Comparison of ENCODE assay signal across 11 cellular contexts in genomic region chrX:42615161-42615563, GRCh38.
DNase-seq lines count a peak whose midpoint lies in the region; ATAC-seq and TF ChIP-seq lines count a peak whose summit lies in the region.
"Had no signal": no experiment of that assay in that cellular context is flagged by ENCODE, and none has a peak within 500 bp of the region (broad histone marks: within the 10 kb centered on the region; RNA-seq: fewer than 3 reads in every experiment).

No MANE protein-coding gene starts in this region.

- H3F3A ChIP-seq in MM.1S (ENCODE audit: insufficient read depth, low read length) = no peaks in the 10 kb centered on the region

- no peak overlapping the region for H2AFZ ChIP-seq in MM.1S (ENCODE audit: low read length)

- H3K4me2 ChIP-seq in MM.1S (ENCODE audit: low read depth, low read length) = no peak overlapping the region

- H3K9me3 Mint-ChIP-seq in stimulated activated naive CD8-positive, alpha-beta T cell treated with anti-CD3 and anti-CD28 coated beads, Interleukin-15, amount 100 ng/mL, for 72 hours = peaks cover 0 to 4% of the 10 kb centered on the region in 2 donors
- H3K9me3 Mint-ChIP-seq: T-helper 1 cell treated with Interleukin-12 subunit alpha and Interleukin-12 subunit beta and Interleukin-4 antibody, amounts not matched to agents 30 μg/mL and 1 μg/mL, for 36 hours had no signal

- peaks cover 10% of the 10 kb centered on the region; the same call in 1 of the 2 replicates for H3K4me1 ChIP-seq in MM.1S (ENCODE audit: low read length)
- no peaks in the 10 kb centered on the region for H3K4me1 ChIP-seq in colonic mucosa

- intact Hi-C loops in colonic mucosa (cut with DNase I) = no loop called here

- H3K4me3 ChIP-seq in MM.1S (ENCODE audit: low read length) (no peak overlapping the region), colonic mucosa (no peak overlapping the region)

- no peaks in the 10 kb centered on the region for H3K27me3 Mint-ChIP-seq in stimulated activated naive CD8-positive, alpha-beta T cell treated with anti-CD3 and anti-CD28 coated beads, Interleukin-15, amount 100 ng/mL, for 72 hours

- H4K20me1 ChIP-seq in MM.1S (ENCODE audit: insufficient read depth, low read length) = no peaks in the 10 kb centered on the region

- H3K9me3 ChIP-seq in MM.1S (replicated peaks; ENCODE audit: insufficient read depth, low read length) (no peaks in the 10 kb centered on the region), colonic mucosa (no peaks in the 10 kb centered on the region)

- H3K4me3 Mint-ChIP-seq in stimulated activated naive CD8-positive, alpha-beta T cell treated with anti-CD3 and anti-CD28 coated beads, Interleukin-15, amount 100 ng/mL, for 72 hours = no peak overlapping the region
- H3K4me3 Mint-ChIP-seq: T-helper 1 cell treated with Interleukin-12 subunit alpha and Interleukin-12 subunit beta and Interleukin-4 antibody, amounts not matched to agents 30 μg/mL and 1 μg/mL, for 36 hours had no signal

- H3K36me3 ChIP-seq in MM.1S (replicated peaks; ENCODE audit: insufficient read depth, low read length) (no peaks in the 10 kb centered on the region), colonic mucosa (no peaks in the 10 kb centered on the region)

- no peaks in the 10 kb centered on the region for H3K27me3 ChIP-seq in MM.1S (replicated peaks; ENCODE audit: insufficient read depth, low read length)
- no peaks in the 10 kb centered on the region for H3K27me3 ChIP-seq in colonic mucosa

- no peaks in the 10 kb centered on the region for H3K9me2 ChIP-seq in MM.1S (replicated peaks; ENCODE audit: insufficient read depth, low read length)

- DNase-seq in stimulated activated naive CD8-positive, alpha-beta T cell treated with anti-CD3 and anti-CD28 coated beads, Interleukin-15, Interleukin-2, amounts not matched to agents 100 U/mL and 50 U/mL, for 24 hours = peak; percentile 9
- DNase-seq in stimulated activated naive CD8-positive, alpha-beta T cell treated with anti-CD3 and anti-CD28 coated beads, Interleukin-15, amount 100 ng/mL, for 72 hours = no peak
- no peak for DNase-seq in MM.1S
- peak; percentile 73 for DNase-seq in colonic mucosa
- DNase-seq: NCI-H187 had no signal

- H3K27ac ChIP-seq in MM.1S (ENCODE audit: low read length) (no peak overlapping the region), colonic mucosa (no peak overlapping the region)

- peak; percentile 30 for TF ChIP-seq CTCF in MM.1S (IDR thresholded peaks at IDR 0.05; ENCODE audit: low read length)
- no peak for TF ChIP-seq CTCF in colonic mucosa (IDR thresholded peaks at IDR 0.05)

- H3K4me1 Mint-ChIP-seq in stimulated activated naive CD8-positive, alpha-beta T cell treated with anti-CD3 and anti-CD28 coated beads, Interleukin-15, amount 100 ng/mL, for 72 hours = peaks cover 16% of the 10 kb centered on the region

- no peak overlapping the region for H3K27ac Mint-ChIP-seq in stimulated activated naive CD8-positive, alpha-beta T cell treated with anti-CD3 and anti-CD28 coated beads, Interleukin-15, amount 100 ng/mL, for 72 hours
- H3K27ac Mint-ChIP-seq: activated naive CD4-positive, alpha-beta T cell treated with anti-CD3 and anti-CD28 coated beads, Interleukin-2, amount 50 U/mL, for 72 hours; T-helper 1 cell treated with Interleukin-12 subunit alpha and Interleukin-12 subunit beta and Interleukin-4 antibody, amounts not matched to agents 30 μg/mL and 1 μg/mL, for 36 hours had no signal

- no peaks in the 10 kb centered on the region for H3K79me2 ChIP-seq in MM.1S (ENCODE audit: low read length)

- ATAC-seq in stimulated activated naive CD8-positive, alpha-beta T cell treated with anti-CD3 and anti-CD28 coated beads, Interleukin-15, Interleukin-2, amounts not matched to agents 100 U/mL and 50 U/mL, for 24 hours = no peak
- ATAC-seq in stimulated activated naive CD8-positive, alpha-beta T cell treated with anti-CD3 and anti-CD28 coated beads, Interleukin-15, amount 100 ng/mL, for 72 hours = no peak
- ATAC-seq in GM19324 (IDR thresholded peaks at IDR 0.05; ENCODE audit: low FRiP score, unreplicated experiment) = no peak
- ATAC-seq in GM19455 (IDR thresholded peaks at IDR 0.05; ENCODE audit: unreplicated experiment) = no peak
- ATAC-seq in HG03442 (IDR thresholded peaks at IDR 0.05; ENCODE audit: unreplicated experiment) = no peak
- ATAC-seq in GM18870 (IDR thresholded peaks at IDR 0.05; ENCODE audit: unreplicated experiment) = no peak
- ATAC-seq: activated naive CD4-positive, alpha-beta T cell treated with anti-CD3 and anti-CD28 coated beads, Interleukin-2, amount 50 U/mL, for 72 hours had no signal

- H3K9ac ChIP-seq in MM.1S (ENCODE audit: low read length) = no peak overlapping the region
- no peak overlapping the region for H3K9ac ChIP-seq in colonic mucosa (ENCODE audit: low read depth in 2 of 2, low read length in 2 of 2)

Comparison
In these comparisons a context has a peak if more than half of its experiments do, and no peak if none do; other contexts are left out.
1. DNase-seq: peak in stimulated activated naive CD8-positive, alpha-beta T cell treated with anti-CD3 and anti-CD28 coated beads, Interleukin-15, Interleukin-2, amounts not matched to agents 100 U/mL and 50 U/mL, for 24 hours (single experiment) and colonic mucosa (single experiment); none in stimulated activated naive CD8-positive, alpha-beta T cell treated with anti-CD3 and anti-CD28 coated beads, Interleukin-15, amount 100 ng/mL, for 72 hours (0 of 2) and MM.1S (single experiment).